9 cellular contexts compared by ENCODE assay signal in genomic region chr7:24455813-24456525, GRCh38.
DNase-seq lines count a peak whose midpoint lies in the region; ATAC-seq and TF ChIP-seq lines count a peak whose summit lies in the region.
"Had no signal": no experiment of that assay in that cellular context is flagged by ENCODE, and none has a peak within 500 bp of the region (broad histone marks: within the 10 kb centered on the region; RNA-seq: fewer than 3 reads in every experiment).

No MANE protein-coding gene starts in this region.

- H3K4me1 ChIP-seq in MM.1S (ENCODE audit: low read length), result peaks cover 20% of the 10 kb centered on the region

- H3K27me3 Mint-ChIP-seq in activated T-cell treated with anti-CD3 and anti-CD28 coated beads, Interleukin-2, amount 50 U/mL, for 24 hours, result peaks cover 14% of the 10 kb centered on the region

- no peak overlapping the region for H3K27ac Mint-ChIP-seq in activated T-cell treated with anti-CD3 and anti-CD28 coated beads, Interleukin-2, amount 50 U/mL, for 24 hours

- no peaks in the 10 kb centered on the region for H3K9me3 ChIP-seq in MM.1S (replicated peaks; ENCODE audit: insufficient read depth, low read length)

- no peaks in the 10 kb centered on the region for H3K79me2 ChIP-seq in MM.1S (ENCODE audit: low read length)

- H3K27me3 ChIP-seq in MM.1S (replicated peaks; ENCODE audit: insufficient read depth, low read length), result no peaks in the 10 kb centered on the region

- H3K9ac ChIP-seq in MM.1S (ENCODE audit: low read length), result no peak overlapping the region

- 0 out of 2 replicates have a peak, but pooled peaks cover 5% of the 10 kb centered on the region for H3F3A ChIP-seq in MM.1S (ENCODE audit: insufficient read depth, low read length)

- DNase-seq in MM.1S (peak; percentile 51), SW480 (ENCODE audit: low spot score) (no peak), SW 1271 (lab: John Stamatoyannopoulos, UW) (no peak), epidermal melanocyte (ENCODE audit: insufficient read length, low spot score) (no peak)
- no peak for DNase-seq in activated T-cell treated with anti-CD3 and anti-CD28 coated beads, Interleukin-2, amount 50 U/mL, for 24 hours
- DNase-seq: glutamatergic neuron had no signal

- TF ChIP-seq CTCF in MM.1S (IDR thresholded peaks at IDR 0.05; ENCODE audit: low read length), result no peak

- no peaks in the 10 kb centered on the region for H3K4me1 Mint-ChIP-seq in activated T-cell treated with anti-CD3 and anti-CD28 coated beads, Interleukin-2, amount 50 U/mL, for 24 hours (ENCODE audit: low read depth)

- H4K20me1 ChIP-seq in MM.1S (ENCODE audit: insufficient read depth, low read length), result no peaks in the 10 kb centered on the region

- H3K4me2 ChIP-seq in MM.1S (ENCODE audit: low read depth, low read length), result peak overlapping the region; percentile 40

- H2AFZ ChIP-seq in MM.1S (ENCODE audit: low read length), result peak overlapping the region; percentile 48

- H3K9me2 ChIP-seq in MM.1S (replicated peaks; ENCODE audit: insufficient read depth, low read length), result no peaks in the 10 kb centered on the region

- no peak overlapping the region for H3K4me3 Mint-ChIP-seq in activated T-cell treated with anti-CD3 and anti-CD28 coated beads, Interleukin-2, amount 50 U/mL, for 24 hours

- ATAC-seq in GM19438 (IDR thresholded peaks at IDR 0.05; ENCODE audit: low read depth, unreplicated experiment), result peak; percentile 76
- ATAC-seq in HG02885 (IDR thresholded peaks at IDR 0.05; ENCODE audit: poor library complexity, unreplicated experiment), result peak; percentile 92

- no peaks in the 10 kb centered on the region for H3K9me3 Mint-ChIP-seq in activated T-cell treated with anti-CD3 and anti-CD28 coated beads, Interleukin-2, amount 50 U/mL, for 24 hours

- peak overlapping the region; percentile 54; the same call in 1 of the 2 replicates for H3K4me3 ChIP-seq in GM08714 (ENCODE audit: low read length)
- no peak overlapping the region for H3K4me3 ChIP-seq in MM.1S (ENCODE audit: low read length)

- no peaks in the 10 kb centered on the region for H3K36me3 Mint-ChIP-seq in activated T-cell treated with anti-CD3 and anti-CD28 coated beads, Interleukin-2, amount 50 U/mL, for 24 hours (ENCODE audit: low read depth)

- H3K36me3 ChIP-seq in MM.1S (replicated peaks; ENCODE audit: insufficient read depth, low read length), result no peaks in the 10 kb centered on the region

- peak overlapping the region; percentile 9; the same call in 1 of the 2 replicates for H3K27ac ChIP-seq in MM.1S (ENCODE audit: low read length)
